ENCODE assay signal across 14 cellular contexts in genomic region chrX:143634373-143634685, GRCh38. TPM values are rescaled to one million over a fixed set of nuclear protein-coding genes. Genes with fewer than 3 reads are reported as not detected.
DNase-seq lines count a peak whose midpoint lies in the region; TF ChIP-seq lines count a peak whose summit lies in the region.
"Had no signal": no experiment of that assay in that cellular context is flagged by ENCODE, and none has a peak within 500 bp of the region (broad histone marks: within the 10 kb centered on the region; RNA-seq: fewer than 3 reads in every experiment).

No MANE protein-coding gene starts in this region.

- TF ChIP-seq EP300 in neural cell (conservative IDR thresholded peaks at IDR 0.05; ENCODE audit: poor library complexity, severe bottlenecking) (no peak), transverse colon (IDR thresholded peaks at IDR 0.05; ENCODE audit: low read depth) (no peak)

- H3K4me2 ChIP-seq in neural cell (ENCODE audit: low read length) (no peak overlapping the region), MM.1S (ENCODE audit: low read depth, low read length) (no peak overlapping the region)
- H3K4me2 ChIP-seq: PC-9 had no signal

- in situ Hi-C loops in transverse colon (cut with MboI; ENCODE audit: low pct_ligation_motif_present in 1 of 4, low pct_unique_long_range_greater_than_20kb in 1 of 4, low sequenced_read_pairs in 3 of 4), result no loop called here

- no peaks in the 10 kb centered on the region for H3K27me3 ChIP-seq in neural cell (ENCODE audit: insufficient read depth, low read depth, low read length)
- H3K27me3 ChIP-seq in transverse colon, result peaks cover 30% of the 10 kb centered on the region
- no peaks in the 10 kb centered on the region for H3K27me3 ChIP-seq in MM.1S (replicated peaks; ENCODE audit: insufficient read depth, low read length)

- H3K27ac ChIP-seq in neural cell (ENCODE audit: low read length), result no peak overlapping the region
- H3K27ac ChIP-seq in transverse colon, result no peak overlapping the region
- H3K27ac ChIP-seq in MM.1S (ENCODE audit: low read length), result no peak overlapping the region
- H3K27ac ChIP-seq: 22Rv1, PC-9 had no signal

- H3K4me1 ChIP-seq in transverse colon (peaks cover 0 to 6% (median 0%) of the 10 kb centered on the region in 4 donors), MM.1S (ENCODE audit: low read length) (peaks cover 5% of the 10 kb centered on the region; the same call in 1 of the 2 replicates)

- no peaks in the 10 kb centered on the region for H3F3A ChIP-seq in neural cell (ENCODE audit: insufficient read depth, low read length, poor library complexity, severe bottlenecking)
- no peaks in the 10 kb centered on the region for H3F3A ChIP-seq in MM.1S (ENCODE audit: insufficient read depth, low read length)

- H3K9ac ChIP-seq in neural cell (ENCODE audit: low read length) (peak overlapping the region; percentile 62), MM.1S (ENCODE audit: low read length) (no peak overlapping the region)

- WGBS in transverse colon (ENCODE audit: low coverage in 1 of 2), 2 donors, result 53% methylated on average over 24 of the region's 24 CpGs; no CpG with 5 or more reads in 1 of the 2 donors

- POLR2A ChIA-PET in activated CD4-positive, alpha-beta T cell treated with anti-CD3 and anti-CD28 coated beads, Interleukin-2, amount 10 ng/mL, durations not matched to agents 7 days and 5 days (lab: Charles Lee), result no interaction called here

- TF ChIP-seq CTCF in epithelial cell of proximal tubule (conservative IDR thresholded peaks at IDR 0.05; ENCODE audit: low read depth, low read length) (no peak), neural cell (IDR thresholded peaks at IDR 0.05; ENCODE audit: poor library complexity, severe bottlenecking) (no peak), transverse colon (IDR thresholded peaks at IDR 0.05) (no peak), MM.1S (IDR thresholded peaks at IDR 0.05; ENCODE audit: low read length) (no peak)

- H3K9me2 ChIP-seq in neural cell (ENCODE audit: insufficient read depth, low read length) (no peaks in the 10 kb centered on the region), MM.1S (replicated peaks; ENCODE audit: insufficient read depth, low read length) (no peaks in the 10 kb centered on the region)

- TF ChIP-seq POLR2A in transverse colon (IDR thresholded peaks at IDR 0.05), result no peak

- no peak overlapping the region for H3K27ac Mint-ChIP-seq in activated CD4-positive, alpha-beta T cell treated with anti-CD3 and anti-CD28 coated beads, Interleukin-2, amount 10 ng/mL, durations not matched to agents 7 days and 5 days
- H3K27ac Mint-ChIP-seq: activated B cell treated with CpG ODN at 0.5 μM for 24 hours had no signal

- peaks cover 2% of the 10 kb centered on the region for H3K4me1 Mint-ChIP-seq in activated CD4-positive, alpha-beta T cell treated with anti-CD3 and anti-CD28 coated beads, Interleukin-2, amount 10 ng/mL, durations not matched to agents 7 days and 5 days
- H3K4me1 Mint-ChIP-seq: activated B cell treated with CpG ODN at 0.5 μM for 24 hours had no signal

- H3K9me3 Mint-ChIP-seq in activated CD4-positive, alpha-beta T cell treated with anti-CD3 and anti-CD28 coated beads, Interleukin-2, amount 10 ng/mL, durations not matched to agents 7 days and 5 days, result no peaks in the 10 kb centered on the region
- H3K9me3 Mint-ChIP-seq: activated B cell treated with CpG ODN at 0.5 μM for 24 hours had no signal

- peaks cover 15% of the 10 kb centered on the region for H3K27me3 Mint-ChIP-seq in activated CD4-positive, alpha-beta T cell treated with anti-CD3 and anti-CD28 coated beads, Interleukin-2, amount 10 ng/mL, durations not matched to agents 7 days and 5 days

- H3K36me3 Mint-ChIP-seq in activated CD4-positive, alpha-beta T cell treated with anti-CD3 and anti-CD28 coated beads, Interleukin-2, amount 10 ng/mL, durations not matched to agents 7 days and 5 days (ENCODE audit: low read depth), result no peaks in the 10 kb centered on the region

- DNase-seq in DMS53 (lab: John Stamatoyannopoulos, UW) (peak; percentile 71), DMS53 treated with DMSO at 0.1 percent for 48 hours (lab: John Stamatoyannopoulos, UW; ENCODE audit: unreplicated experiment) (no peak), epithelial cell of proximal tubule (ENCODE audit: low read depth) (no peak), transverse colon (no peak), MM.1S (no peak)
- DNase-seq in activated CD4-positive, alpha-beta T cell treated with anti-CD3 and anti-CD28 coated beads, Interleukin-2, amount 10 ng/mL, durations not matched to agents 7 days and 5 days, result no peak
- no peak for DNase-seq in stimulated activated CD8-positive, alpha-beta memory T cell treated with anti-CD3 and anti-CD28 coated beads, Interleukin-4, amount 100 ng/mL, for 48 hours
- DNase-seq: activated B cell treated with CpG ODN at 0.5 μM for 24 hours; activated gamma-delta T cell treated with Interleukin-2 at 50 U/mL for 16 hours; DND-41; PC-9; stimulated activated naive CD4-positive, alpha-beta T cell treated with Interleukin-2 at 50 U/mL for 16 hours had no signal

- H3K4me3 Mint-ChIP-seq in activated CD4-positive, alpha-beta T cell treated with anti-CD3 and anti-CD28 coated beads, Interleukin-2, amount 10 ng/mL, durations not matched to agents 7 days and 5 days, result no peak overlapping the region
- H3K4me3 Mint-ChIP-seq: activated B cell treated with CpG ODN at 0.5 μM for 24 hours had no signal

- H4K20me1 ChIP-seq in neural cell (ENCODE audit: insufficient read depth) (no peaks in the 10 kb centered on the region), MM.1S (ENCODE audit: insufficient read depth, low read length) (no peaks in the 10 kb centered on the region)

- intact Hi-C loops in transverse colon (cut with DNase I; ENCODE audit: low total_unique reads), result no loop called here

- H2AFZ ChIP-seq in neural cell (ENCODE audit: low read depth, low read length) (no peak overlapping the region), MM.1S (ENCODE audit: low read length) (no peak overlapping the region)
- H2AFZ ChIP-seq: PC-9 had no signal

- no peak for TF ChIP-seq RAD21 in neural cell (conservative IDR thresholded peaks at IDR 0.05)

- H3K79me2 ChIP-seq in neural cell (replicated peaks; ENCODE audit: insufficient read depth, low read length), result no peaks in the 10 kb centered on the region
- no peaks in the 10 kb centered on the region for H3K79me2 ChIP-seq in MM.1S (ENCODE audit: low read length)

- H3K36me3 ChIP-seq in neural cell (ENCODE audit: insufficient read depth, low read length) (no peaks in the 10 kb centered on the region), transverse colon (no peaks in the 10 kb centered on the region), MM.1S (replicated peaks; ENCODE audit: insufficient read depth, low read length) (no peaks in the 10 kb centered on the region)

- CTCF ChIA-PET in activated CD4-positive, alpha-beta T cell treated with anti-CD3 and anti-CD28 coated beads, Interleukin-2, amount 10 ng/mL, durations not matched to agents 7 days and 5 days (lab: Charles Lee), result no interaction called here

- H3K4me3 ChIP-seq in epithelial cell of proximal tubule (ENCODE audit: low read depth, low read length) (peak overlapping the region; percentile 63), neural cell (ENCODE audit: low read length) (peak overlapping the region; percentile 76), transverse colon (peak overlapping the region in 3 of 4 donors; percentile 7 to 48 (median 21)), MM.1S (ENCODE audit: low read length) (no peak overlapping the region)
- H3K4me3 ChIP-seq: PC-9 had no signal

- H3K9me3 ChIP-seq in neural cell (ENCODE audit: low read length), result no peaks in the 10 kb centered on the region
- no peaks in the 10 kb centered on the region for H3K9me3 ChIP-seq in transverse colon
- no peaks in the 10 kb centered on the region for H3K9me3 ChIP-seq in MM.1S (replicated peaks; ENCODE audit: insufficient read depth, low read length)

TF ChIP-seq in neural cell, 6 proteins besides CTCF, POLR2A, EP300 and RAD21:
- TF ChIP-seq EZH2 (IDR thresholded peaks at IDR 0.05; ENCODE audit: borderline replicate concordance, insufficient read depth, low read length, poor library complexity, severe bottlenecking) (no peak), SMC3 (conservative IDR thresholded peaks at IDR 0.05; ENCODE audit: poor library complexity) (no peak), POLR2AphosphoS5 (IDR thresholded peaks at IDR 0.05) (no peak), REST (IDR thresholded peaks at IDR 0.05; ENCODE audit: borderline replicate concordance) (no peak), MXI1 (conservative IDR thresholded peaks at IDR 0.05; ENCODE audit: poor library complexity, severe bottlenecking) (no peak), TAF1 (IDR thresholded peaks at IDR 0.05; ENCODE audit: low read depth) (no peak)

RNA-seq across cellular contexts. Expression of gene SLITRK4, which starts 1.6 kb away (rescaled TPM):
- 1.7 and 4.8 TPM in 2 replicates for total RNA-seq in epithelial cell of proximal tubule
- 3.8 and 4.5 TPM in 2 replicates for polyA plus RNA-seq in neural cell
- polyA minus RNA-seq in neural cell, result 20.0 and 24.7 TPM in 2 replicates
- under 1 TPM in 2 of 4 donors, not detected in 2; 0.14 to 0.32 TPM for total RNA-seq in transverse colon
- total RNA-seq in activated CD4-positive, alpha-beta T cell treated with anti-CD3 and anti-CD28 coated beads, Interleukin-2, amount 10 ng/mL, durations not matched to agents 7 days and 5 days, result not detected
- total RNA-seq: activated B cell treated with CpG ODN at 0.5 μM for 24 hours, PC-9 had no signal
